Comparison of ENCODE assay signal across 20 cellular contexts in genomic region chr17:52136173-52136572, GRCh38. TPM values are rescaled to one million over a fixed set of nuclear protein-coding genes. Genes with fewer than 3 reads are reported as not detected.
DNase-seq lines count a peak whose midpoint lies in the region; FAIRE-seq and TF ChIP-seq lines count a peak whose summit lies in the region.
"Had no signal": no experiment of that assay in that cellular context is flagged by ENCODE, and none has a peak within 500 bp of the region (broad histone marks: within the 10 kb centered on the region; RNA-seq: fewer than 3 reads in every experiment).

No MANE protein-coding gene starts in this region.

- no peak for FAIRE-seq in kidney (lab: Jason Lieb, UNC)
- FAIRE-seq: A204.1 had no signal

- no peak overlapping the region for H3K4me3 Mint-ChIP-seq in CD8-positive, alpha-beta memory T cell
- H3K4me3 Mint-ChIP-seq in type B pancreatic cell, result no peak overlapping the region
- H3K4me3 Mint-ChIP-seq: CD8-positive, alpha-beta T cell had no signal

- H3K9me3 ChIP-seq in kidney (ENCODE audit: control insufficient read depth in 1 of 2, low read length in 2 of 2), result no peaks in the 10 kb centered on the region
- no peaks in the 10 kb centered on the region for H3K9me3 ChIP-seq in CD8-positive, alpha-beta memory T cell (ENCODE audit: low read length)
- H3K9me3 ChIP-seq: BLaER1, SK-N-SH had no signal

- no peaks in the 10 kb centered on the region for H3K36me3 Mint-ChIP-seq in CD8-positive, alpha-beta memory T cell
- H3K36me3 Mint-ChIP-seq in type B pancreatic cell, result no peaks in the 10 kb centered on the region
- H3K36me3 Mint-ChIP-seq: CD8-positive, alpha-beta T cell had no signal

- TF ChIP-seq CTCF in kidney (IDR thresholded peaks at IDR 0.05; ENCODE audit: borderline replicate concordance, extremely low read depth, insufficient read depth) (no peak), type B pancreatic cell (conservative IDR thresholded peaks at IDR 0.05) (no peak)

- intact Hi-C loops in kidney (cut with DNase I), result no loop called here

- no peaks in the 10 kb centered on the region for H3K36me3 ChIP-seq in kidney (ENCODE audit: control insufficient read depth in 1 of 2, insufficient read depth in 2 of 2, low read length in 2 of 2)
- no peaks in the 10 kb centered on the region for H3K36me3 ChIP-seq in CD8-positive, alpha-beta memory T cell (ENCODE audit: insufficient read depth, low read length)
- H3K36me3 ChIP-seq: BLaER1 had no signal

- DNase-seq in DMS 273 (lab: John Stamatoyannopoulos, UW; ENCODE audit: unreplicated experiment) (peak; percentile 93), NCI-H1694 treated with DMSO at 0.1 percent for 48 hours (lab: John Stamatoyannopoulos, UW) (peak; percentile 91), cerebellar cortex (ENCODE audit: low spot score) (peak; percentile 89), kidney (peak; percentile 26), HUDEP-2 (lab: John Stamatoyannopoulos, UW; ENCODE audit: unreplicated experiment in 76 of 76) (no peak), type B pancreatic cell (ENCODE audit: extremely low spot score, unreplicated experiment) (no peak), mesenteric fat pad (ENCODE audit: low spot score) (no peak)
- DNase-seq in CD8-positive, alpha-beta memory T cell, result no peak
- DNase-seq: CD8-positive, alpha-beta T cell; KBM-7; NCI-H1436; NCI-H2081; NCI-H526; NK-92 treated with Interleukin-12 subunit alpha and Interleukin-12 subunit beta, amount 100 ng/mL, for 24 hours; SHP77; SK-N-SH had no signal

- H3K27me3 ChIP-seq in CD8-positive, alpha-beta memory T cell (ENCODE audit: insufficient read depth, low read length, poor library complexity, severe bottlenecking), result no peaks in the 10 kb centered on the region
- H3K27me3 ChIP-seq: BLaER1 had no signal

- H3K4me1 ChIP-seq in kidney (ENCODE audit: control insufficient read depth in 1 of 2, insufficient read depth in 1 of 2, low read depth in 1 of 2, low read length in 2 of 2), result no peaks in the 10 kb centered on the region
- no peaks in the 10 kb centered on the region for H3K4me1 ChIP-seq in CD8-positive, alpha-beta memory T cell (ENCODE audit: insufficient read depth, low read length)
- H3K4me1 ChIP-seq: BLaER1 had no signal

- no peak overlapping the region for H3K27ac Mint-ChIP-seq in CD8-positive, alpha-beta memory T cell
- H3K27ac Mint-ChIP-seq in type B pancreatic cell, result no peak overlapping the region
- H3K27ac Mint-ChIP-seq: CD8-positive, alpha-beta T cell had no signal

- peaks cover 0 to 2% (median 0%) of the 10 kb centered on the region in 5 donors for H3K9me3 Mint-ChIP-seq in CD8-positive, alpha-beta memory T cell
- no peaks in the 10 kb centered on the region for H3K9me3 Mint-ChIP-seq in type B pancreatic cell
- H3K9me3 Mint-ChIP-seq: CD8-positive, alpha-beta T cell had no signal

- CTCF ChIA-PET in CD8-positive, alpha-beta memory T cell (lab: Charles Lee), result no interaction called here

- no peaks in the 10 kb centered on the region for H3K4me1 Mint-ChIP-seq in CD8-positive, alpha-beta memory T cell
- peaks cover 11% of the 10 kb centered on the region for H3K4me1 Mint-ChIP-seq in type B pancreatic cell (ENCODE audit: unreplicated experiment)

- H3K9ac ChIP-seq in kidney (ENCODE audit: low read length in 2 of 2), result no peak overlapping the region
- H3K9ac ChIP-seq: BLaER1, SK-N-SH had no signal

- POLR2A ChIA-PET in CD8-positive, alpha-beta memory T cell (lab: Charles Lee), result no interaction called here

- no peak overlapping the region for H3K27ac ChIP-seq in kidney (ENCODE audit: low read depth in 2 of 2, low read length in 2 of 2)
- no peak overlapping the region for H3K27ac ChIP-seq in CD8-positive, alpha-beta memory T cell (ENCODE audit: low read depth, low read length)
- H3K27ac ChIP-seq: BLaER1 had no signal

- H3K27me3 Mint-ChIP-seq in CD8-positive, alpha-beta memory T cell, result no peaks in the 10 kb centered on the region
- peaks cover 58% of the 10 kb centered on the region for H3K27me3 Mint-ChIP-seq in type B pancreatic cell

- H3K4me3 ChIP-seq in kidney (ENCODE audit: low read length in 2 of 2), result no peak overlapping the region
- H3K4me3 ChIP-seq in CD8-positive, alpha-beta memory T cell (ENCODE audit: low read length), result no peak overlapping the region
- H3K4me3 ChIP-seq: BLaER1 had no signal

RNA-seq across cellular contexts. Expression of gene CA10, which starts 22.3 kb away (rescaled TPM):
- 3.7 TPM for total RNA-seq in kidney
- 9.8 TPM for polyA plus RNA-seq in kidney (ENCODE audit: insufficient read depth, low read depth, low replicate concordance)
- under 1 TPM in 1 of 2 experiments, not detected in 1; 0.18 TPM for total RNA-seq in CD8-positive, alpha-beta memory T cell
- not detected for polyA plus RNA-seq in CD8-positive, alpha-beta memory T cell
- 0.90 and 2.2 TPM in 2 replicates for total RNA-seq in type B pancreatic cell (ENCODE audit: low replicate concordance)
- not detected for total RNA-seq in mesenteric fat pad
- total RNA-seq: CD8-positive, alpha-beta T cell; Daoy; OCI-LY7 had no signal
- polyA plus RNA-seq: SK-N-SH had no signal

Comparison
In these comparisons a context has a peak if more than half of its experiments do, and no peak if none do; other contexts are left out.
1. DNase-seq: peak in DMS 273 (single experiment), NCI-H1694 treated with DMSO at 0.1 percent for 48 hours (single experiment), cerebellar cortex (single experiment) and kidney (single experiment); none in CD8-positive, alpha-beta memory T cell (0 of 5), HUDEP-2 (0 of 76), type B pancreatic cell (single experiment) and mesenteric fat pad (single experiment).